Comparison of ENCODE assay signal across 8 cellular contexts in genomic region chr16:57529324-57530103, GRCh38. TPM values are rescaled to one million over a fixed set of nuclear protein-coding genes. Genes with fewer than 3 reads are reported as not detected.
DNase-seq lines count a peak whose midpoint lies in the region; ATAC-seq, FAIRE-seq and TF ChIP-seq lines count a peak whose summit lies in the region.

No MANE protein-coding gene starts in this region.

- peak overlapping the region; percentile 74 for H3K9ac ChIP-seq in mesendoderm (ENCODE audit: low read length)

- H4K5ac ChIP-seq in mesendoderm (ENCODE audit: low read length), result no peak overlapping the region

- H3K27me3 Mint-ChIP-seq in activated CD4-positive, alpha-beta memory T cell treated with anti-CD3 and anti-CD28 coated beads, Interleukin-2, amount 10 ng/mL, durations not matched to agents 7 days and 5 days, result no peaks in the 10 kb centered on the region

- H3K79me2 ChIP-seq in mesendoderm (ENCODE audit: control insufficient read depth, insufficient read depth, low read length), result no peaks in the 10 kb centered on the region

- DNase-seq in A549 (ENCODE audit: low read depth in 1 of 2, low spot score in 1 of 2) (no peak), mesendoderm (no peak), NCI-H82 treated with DMSO at 0.1 percent for 48 hours (lab: John Stamatoyannopoulos, UW; ENCODE audit: unreplicated experiment) (no peak), NOMO-1 (lab: John Stamatoyannopoulos, UW; ENCODE audit: unreplicated experiment in 2 of 2) (no peak), NAMALWA (ENCODE audit: low spot score) (no peak)
- no peak for DNase-seq in activated CD4-positive, alpha-beta memory T cell treated with anti-CD3 and anti-CD28 coated beads, Interleukin-2, amount 10 ng/mL, durations not matched to agents 7 days and 5 days

- H3K27ac Mint-ChIP-seq in activated CD4-positive, alpha-beta memory T cell treated with anti-CD3 and anti-CD28 coated beads, Interleukin-2, amount 10 ng/mL, durations not matched to agents 7 days and 5 days, result peak overlapping the region; percentile 99

- peaks cover 7% of the 10 kb centered on the region for H3K36me3 Mint-ChIP-seq in activated CD4-positive, alpha-beta memory T cell treated with anti-CD3 and anti-CD28 coated beads, Interleukin-2, amount 10 ng/mL, durations not matched to agents 7 days and 5 days (ENCODE audit: low read depth)

- H3K4me2 ChIP-seq in A549 (peak overlapping the region; percentile 64), mesendoderm (ENCODE audit: low read length) (peak overlapping the region; percentile 87)

- TF ChIP-seq CTCF in A549 (IDR thresholded peaks at IDR 0.05), result no peak

- CTCF ChIA-PET in A549 (lab: Yijun Ruan, JAX), result interaction anchor here (1.0 to 3.7 kb wide), 7 partner anchors 10 to 112 kb away, joined by 3 to 24 read pairs (median 7); partner anchors contain the start of genes ADGRG5 and POLR2C
- CTCF ChIA-PET in activated CD4-positive, alpha-beta memory T cell treated with anti-CD3 and anti-CD28 coated beads, Interleukin-2, amount 10 ng/mL, durations not matched to agents 7 days and 5 days (lab: Charles Lee), result interaction anchor here (1.8 to 3.6 kb wide), 3 partner anchors 10 to 67 kb away, joined by 5 to 27 read pairs (median 10); partner anchors contain the start of gene POLR2C

- peaks cover 57% of the 10 kb centered on the region for H3K4me1 Mint-ChIP-seq in activated CD4-positive, alpha-beta memory T cell treated with anti-CD3 and anti-CD28 coated beads, Interleukin-2, amount 10 ng/mL, durations not matched to agents 7 days and 5 days

- no peak overlapping the region for H3K4ac ChIP-seq in mesendoderm (ENCODE audit: low read depth, low read length)

- POLR2A ChIA-PET in A549 (lab: Yijun Ruan, JAX), result no interaction called here
- POLR2A ChIA-PET in activated CD4-positive, alpha-beta memory T cell treated with anti-CD3 and anti-CD28 coated beads, Interleukin-2, amount 10 ng/mL, durations not matched to agents 7 days and 5 days (lab: Charles Lee), result interaction anchor here (1.4 to 3.4 kb wide), 4 partner anchors 8 to 67 kb away, joined by 3 to 18 read pairs (median 8); partner anchors contain the start of genes ADGRG5, CCDC102A and POLR2C

- no peaks in the 10 kb centered on the region for H3K9me3 Mint-ChIP-seq in activated CD4-positive, alpha-beta memory T cell treated with anti-CD3 and anti-CD28 coated beads, Interleukin-2, amount 10 ng/mL, durations not matched to agents 7 days and 5 days

- no peak for TF ChIP-seq EP300 in A549 (IDR thresholded peaks at IDR 0.05)

- H3K18ac ChIP-seq in mesendoderm (ENCODE audit: low read length), result no peak overlapping the region

- H3K4me3 Mint-ChIP-seq in activated CD4-positive, alpha-beta memory T cell treated with anti-CD3 and anti-CD28 coated beads, Interleukin-2, amount 10 ng/mL, durations not matched to agents 7 days and 5 days, result peak overlapping the region; percentile 60

- no peaks in the 10 kb centered on the region for H3K27me3 ChIP-seq in mesendoderm (ENCODE audit: insufficient read depth, low read length, poor library complexity)

- H4K8ac ChIP-seq in mesendoderm (ENCODE audit: low read depth, low read length), result no peak overlapping the region

- no peaks in the 10 kb centered on the region for H3K36me3 ChIP-seq in mesendoderm (ENCODE audit: control insufficient read depth, insufficient read depth, low read length)

- H2BK120ac ChIP-seq in mesendoderm (ENCODE audit: low read depth, low read length), result no peak overlapping the region

- 89% methylated on average over 21 of the region's 21 CpGs for WGBS in A549 (ENCODE audit: missing lambda C conversion rate)
- no CpG with 5 or more reads among the region's 21 CpGs for WGBS in mesendoderm (ENCODE audit: extremely low coverage, insufficient coverage, low lambda C conversion rate)

- H3K4me3 ChIP-seq in A549 (no peak overlapping the region), mesendoderm (ENCODE audit: low read length) (no peak overlapping the region)

- H3K27ac ChIP-seq in A549 (peak overlapping the region; percentile 65 to 79; a peak in 5 of 6 replicates), mesendoderm (ENCODE audit: low read depth, low read length) (no peak overlapping the region)

- H3K9me3 ChIP-seq in A549, result no peaks in the 10 kb centered on the region

- peak overlapping the region; percentile 81 for H3K56ac ChIP-seq in mesendoderm (ENCODE audit: low read length)

- ATAC-seq in A549 (no peak), GM21423 (IDR thresholded peaks at IDR 0.05; ENCODE audit: unreplicated experiment) (peak; percentile 8), GM19324 (IDR thresholded peaks at IDR 0.05; ENCODE audit: low FRiP score, unreplicated experiment) (no peak)

- H3K79me1 ChIP-seq in mesendoderm (ENCODE audit: low read length), result peaks cover 5% of the 10 kb centered on the region

- no peak overlapping the region for H3K23ac ChIP-seq in mesendoderm (ENCODE audit: low read length)

- no peak overlapping the region for H2AK5ac ChIP-seq in mesendoderm (ENCODE audit: low read length)

- no peak overlapping the region for H2BK15ac ChIP-seq in mesendoderm (replicated peaks; ENCODE audit: low read depth)

- TF ChIP-seq RAD21 in A549 (conservative IDR thresholded peaks at IDR 0.05 in 1 of 2, IDR thresholded peaks at IDR 0.05 in 1 of 2), result no peak

- no peak for FAIRE-seq in A549 (lab: Jason Lieb, UNC)

- no peak for TF ChIP-seq POLR2A in A549 (IDR thresholded peaks at IDR 0.05; ENCODE audit: low read length)

- peaks cover 49% of the 10 kb centered on the region for H3K4me1 ChIP-seq in A549
- H3K4me1 ChIP-seq in mesendoderm (ENCODE audit: control insufficient read depth, low read depth, low read length), result peaks cover 6% of the 10 kb centered on the region

- no peak overlapping the region for H2BK5ac ChIP-seq in mesendoderm (ENCODE audit: low read length)

TF ChIP-seq in A549, 52 proteins besides CTCF, POLR2A, EP300 and RAD21:
- TF ChIP-seq CBX8 (IDR thresholded peaks at IDR 0.05) (no peak), ZFP36 (IDR thresholded peaks at IDR 0.05; ENCODE audit: borderline replicate concordance, partially characterized antibody) (peak; percentile 60)

RNA-seq across cellular contexts. Expression of gene CCDC102A, which starts 6.9 kb away (rescaled TPM):
- 7.4 and 8.0 TPM in 2 replicates for polyA plus RNA-seq in A549 (2011; rRNA removed)
- 20.1 and 20.7 TPM in 2 replicates for polyA plus RNA-seq in A549 (2012; cell fraction: cytosol; rRNA removed)
- polyA plus RNA-seq in A549 (2012; cell fraction: nucleus; rRNA removed), result 18.4 and 19.5 TPM in 2 replicates
- polyA plus RNA-seq in A549 (2017; fragmentation: RNase III; extraction: RNeasy Plus Mini Kit Qiagen cat#74134 plus additional on column Dnase treatment), result 7.6 to 8.5 TPM (median 8.3 TPM) in 3 replicates
- polyA minus RNA-seq in A549 (2011; rRNA and poly(A)+ RNA removed), result 3.5 and 4.0 TPM in 2 replicates
- 1 to 10 TPM; 9.1 to 9.7 TPM for total RNA-seq in activated CD4-positive, alpha-beta memory T cell treated with anti-CD3 and anti-CD28 coated beads, Interleukin-2, amount 10 ng/mL, durations not matched to agents 7 days and 5 days
- 2.0 TPM for polyA plus RNA-seq in mesendoderm (2013, experiment 1 of 2)
- 1.8 TPM for polyA plus RNA-seq in mesendoderm (2013, experiment 2 of 2)

RNA-seq across cellular contexts. Expression of gene ADGRG5, which starts 12.9 kb away (rescaled TPM):
- polyA plus RNA-seq in A549 (2011; rRNA removed), result not detected in 2 replicates
- 0.03 TPM in 1 of 2 replicates, not detected in the other for polyA plus RNA-seq in A549 (2012; cell fraction: cytosol; rRNA removed)
- polyA plus RNA-seq in A549 (2012; cell fraction: nucleus; rRNA removed), result not detected in 2 replicates
- polyA plus RNA-seq in A549 (2017; fragmentation: RNase III; extraction: RNeasy Plus Mini Kit Qiagen cat#74134 plus additional on column Dnase treatment), result 0.06 TPM in 1 of 3 replicates, not detected in the others
- polyA minus RNA-seq in A549 (2011; rRNA and poly(A)+ RNA removed), result not detected in 2 replicates
- 10 to 100 TPM; 12.3 to 12.4 TPM for total RNA-seq in activated CD4-positive, alpha-beta memory T cell treated with anti-CD3 and anti-CD28 coated beads, Interleukin-2, amount 10 ng/mL, durations not matched to agents 7 days and 5 days
- polyA plus RNA-seq in mesendoderm (2013, experiment 1 of 2), result 2.9 TPM
- 3.0 TPM for polyA plus RNA-seq in mesendoderm (2013, experiment 2 of 2)

RNA-seq across cellular contexts. Expression of gene DOK4, which starts 43.2 kb away (rescaled TPM):
- polyA plus RNA-seq in A549 (2011; rRNA removed) (85.4 and 93.2 TPM in 2 replicates), A549 (2017; fragmentation: RNase III; extraction: RNeasy Plus Mini Kit Qiagen cat#74134 plus additional on column Dnase treatment) (51.9 to 70.3 TPM (median 65.2 TPM) in 3 replicates)
- 76.5 and 94.3 TPM in 2 replicates for polyA plus RNA-seq in A549 (2012; cell fraction: cytosol; rRNA removed)
- polyA plus RNA-seq in A549 (2012; cell fraction: nucleus; rRNA removed), result 99.2 and 102 TPM in 2 replicates
- 103 and 109 TPM in 2 replicates for polyA minus RNA-seq in A549 (2011; rRNA and poly(A)+ RNA removed)
- total RNA-seq in activated CD4-positive, alpha-beta memory T cell treated with anti-CD3 and anti-CD28 coated beads, Interleukin-2, amount 10 ng/mL, durations not matched to agents 7 days and 5 days, result 1 to 10 TPM; 2.5 to 3.4 TPM
- polyA plus RNA-seq in mesendoderm (2013, experiment 1 of 2), result 7.1 TPM
- polyA plus RNA-seq in mesendoderm (2013, experiment 2 of 2), result 6.5 TPM
